In genomic region chr7:77800158-77800557, GRCh38 we compare ENCODE assay signal across 8 cellular contexts. TPM values are rescaled to one million over a fixed set of nuclear protein-coding genes. Genes with fewer than 3 reads are reported as not detected.
DNase-seq lines count a peak whose midpoint lies in the region; ATAC-seq and TF ChIP-seq lines count a peak whose summit lies in the region.

No MANE protein-coding gene starts in this region.

- TF ChIP-seq CTCF in left ventricle myocardium inferior (IDR thresholded peaks at IDR 0.05; ENCODE audit: borderline replicate concordance) (no peak), Panc1 (IDR thresholded peaks at IDR 0.05) (0 out of 2 replicates have a peak, but pooled peaks have one; percentile 7), endothelial cell (IDR thresholded peaks at IDR 0.05; ENCODE audit: unreplicated experiment) (no peak), thoracic aorta (IDR thresholded peaks at IDR 0.05) (no peak)

- H3K27me3 ChIP-seq in left ventricle myocardium inferior (ENCODE audit: low read depth) (no peaks in the 10 kb centered on the region), Panc1 (ENCODE audit: control insufficient read depth, insufficient read depth, low read length) (no peaks in the 10 kb centered on the region), thoracic aorta (replicated peaks; ENCODE audit: insufficient read depth) (no peaks in the 10 kb centered on the region)

- ATAC-seq in Right ventricle myocardium superior (ENCODE audit: poor library complexity) (no peak), Panc1 (no peak), thoracic aorta (ENCODE audit: insufficient number of reproducible peaks, low FRiP score, low read depth) (no peak), GM19035 (IDR thresholded peaks at IDR 0.05; ENCODE audit: unreplicated experiment) (no peak)

- H3K36me3 ChIP-seq in left ventricle myocardium inferior, result no peaks in the 10 kb centered on the region
- H3K36me3 ChIP-seq in Panc1 (ENCODE audit: control insufficient read depth, insufficient read depth, low read length), result no peaks in the 10 kb centered on the region; the same call in 1 of the 2 replicates
- no peaks in the 10 kb centered on the region for H3K36me3 ChIP-seq in thoracic aorta

- H3K9me3 Mint-ChIP-seq in endothelial cell (ENCODE audit: unreplicated experiment), result no peaks in the 10 kb centered on the region

- H3K9me3 ChIP-seq in left ventricle myocardium inferior (replicated peaks) (peaks cover 3% of the 10 kb centered on the region), Panc1 (ENCODE audit: control insufficient read depth, insufficient read depth, low read depth, low read length) (no peaks in the 10 kb centered on the region), thoracic aorta (no peaks in the 10 kb centered on the region)

- H3K27me3 Mint-ChIP-seq in endothelial cell (ENCODE audit: unreplicated experiment), result peaks cover 1% of the 10 kb centered on the region

- no peak for DNase-seq in left ventricle myocardium inferior
- no peak for DNase-seq in Right ventricle myocardium superior
- no peak for DNase-seq in Panc1 (ENCODE audit: low read depth, low spot score)
- no peak for DNase-seq in endothelial cell (ENCODE audit: low spot score)
- no peak for DNase-seq in thoracic aorta (ENCODE audit: low spot score)
- DNase-seq in GM19240 (ENCODE audit: insufficient read length, low spot score), result no peak
- no peak for DNase-seq in DMS 273 treated with DMSO at 0.1 percent for 48 hours (lab: John Stamatoyannopoulos, UW)

- no peaks in the 10 kb centered on the region for H3K36me3 Mint-ChIP-seq in endothelial cell (ENCODE audit: low read depth, unreplicated experiment)

- H3K4me3 ChIP-seq in left ventricle myocardium inferior (peak overlapping the region; percentile 97), Panc1 (ENCODE audit: low read depth in 2 of 2, low read length in 2 of 2) (peak overlapping the region; percentile 79 to 99), thoracic aorta (peak overlapping the region; percentile 93)

- POLR2A ChIA-PET in Panc1 (lab: Charles Lee), result no interaction called here

- TSS peak; percentile 67 for BruUV-seq in Panc1 (replicated peaks; lab: Mats Ljungman, UMichigan)

- intact Hi-C loops in left ventricle myocardium inferior (cut with micrococcal nuclease), result no loop called here
- intact Hi-C loops in Right ventricle myocardium superior (cut with DNase I), result no loop called here
- intact Hi-C loops in Panc1 (cut with micrococcal nuclease; ENCODE audit: unreplicated experiment), result no loop called here

- H3K27ac ChIP-seq in left ventricle myocardium inferior (replicated peaks), result peak overlapping the region; percentile 88
- peak overlapping the region; percentile 87; the same call in 1 of the 2 replicates for H3K27ac ChIP-seq in Panc1 (ENCODE audit: low read length)
- H3K27ac ChIP-seq in thoracic aorta, result peak overlapping the region; percentile 40 to 80

- H3K4me1 ChIP-seq in left ventricle myocardium inferior, result peaks cover 60% of the 10 kb centered on the region
- H3K4me1 ChIP-seq in Panc1 (ENCODE audit: control insufficient read depth, insufficient read depth, low read length), result peaks cover 26% of the 10 kb centered on the region
- peaks cover 13 to 39% of the 10 kb centered on the region in 2 donors for H3K4me1 ChIP-seq in thoracic aorta (ENCODE audit: control insufficient read depth in 1 of 2, low read depth in 2 of 2)

- in situ Hi-C loops in Panc1 (cut with HindIII; ENCODE audit: low pct_unique_long_range_greater_than_20kb, low sequenced_read_pairs), result no loop called here

- CTCF ChIA-PET in Panc1 (lab: Charles Lee), result no interaction called here

- peak overlapping the region; percentile 97 for H3K4me3 Mint-ChIP-seq in endothelial cell (ENCODE audit: unreplicated experiment)

- peaks cover 28% of the 10 kb centered on the region for H3K4me1 Mint-ChIP-seq in endothelial cell (ENCODE audit: unreplicated experiment)

- H3K27ac Mint-ChIP-seq in endothelial cell (ENCODE audit: unreplicated experiment), result no peak overlapping the region

RNA-seq across cellular contexts. Expression of gene PHTF2, which starts 1.6 kb away (rescaled TPM):
- 22.1 TPM for total RNA-seq in left ventricle myocardium inferior
- total RNA-seq in Right ventricle myocardium superior, result 17.6 TPM
- total RNA-seq in Panc1 (2021; ENCODE audit: unreplicated experiment), result 61.5 TPM
- 21.6 TPM for polyA plus RNA-seq in Panc1 (2012; ENCODE audit: insufficient read length)
- total RNA-seq in endothelial cell (ENCODE audit: unreplicated experiment), result 10.3 TPM
- total RNA-seq in thoracic aorta, result 10 to 100 TPM; 39.4 to 45.9 TPM

RNA-seq across cellular contexts. Expression of gene TMEM60, which starts 1.9 kb away (rescaled TPM):
- total RNA-seq in left ventricle myocardium inferior, result 8.2 TPM
- 6.6 TPM for total RNA-seq in Right ventricle myocardium superior
- 20.4 TPM for total RNA-seq in Panc1 (2021; ENCODE audit: unreplicated experiment)
- 14.5 TPM for polyA plus RNA-seq in Panc1 (2012; ENCODE audit: insufficient read length)
- 9.5 TPM for total RNA-seq in endothelial cell (ENCODE audit: unreplicated experiment)
- total RNA-seq in thoracic aorta, result 10 to 100 TPM in 1 of 2 donors, 1 to 10 TPM in 1; 8.7 to 12.2 TPM
